Comparison of ENCODE assay signal across 8 cellular contexts in genomic region chr1:85465099-85465790, GRCh38. TPM values are rescaled to one million over a fixed set of nuclear protein-coding genes. Genes with fewer than 3 reads are reported as not detected.
DNase-seq lines count a peak whose midpoint lies in the region; ATAC-seq, FAIRE-seq and TF ChIP-seq lines count a peak whose summit lies in the region.

Gene DDAH1, minus strand, starts transcription at chr1:85465159. Its CDS starts 114 bp downstream, at chr1:85465045.

- DNase-seq in D721Med (ENCODE audit: insufficient read length, low spot score) (peak; percentile 59), HT1080 (ENCODE audit: low read depth) (peak; percentile 59), SK-N-DZ (ENCODE audit: low spot score) (peak; percentile 32), dermis microvascular lymphatic vessel endothelial cell (ENCODE audit: low read depth in 2 of 2) (peak in 1 of 2 donors; percentile 77), left lobe of liver (ENCODE audit: low spot score) (peak; percentile 82)
- peak; percentile 0 to 2 for DNase-seq in stimulated activated CD4-positive, alpha-beta T cell treated with anti-CD3 and anti-CD28 coated beads, Interleukin-4, amount 100 ng/mL, for 48 hours (ENCODE audit: low read depth in 2 of 2)

- TF ChIP-seq CTCF in D721Med (IDR thresholded peaks at IDR 0.05; ENCODE audit: insufficient read depth, missing control alignments): no peak

- FAIRE-seq in D721Med (lab: Jason Lieb, UNC): no peak

- ATAC-seq in GM19397 (IDR thresholded peaks at IDR 0.05; ENCODE audit: unreplicated experiment) (peak; percentile 43), left lobe of liver (peak; percentile 80), HG03442 (IDR thresholded peaks at IDR 0.05; ENCODE audit: unreplicated experiment) (no peak)

RNA-seq across cellular contexts. Expression of gene DDAH1, which starts in this region (rescaled TPM):
- 74.2 and 94.2 TPM in 2 replicates for total RNA-seq in HT1080 (2014; rRNA removed; shearing (Covaris generic))
- polyA plus RNA-seq in HT1080 (2015; cell fraction: cytosol; rRNA removed): 85.7 and 102 TPM in 2 replicates
- polyA plus RNA-seq in HT1080 (2015; cell fraction: nucleus; rRNA removed): 39.9 and 40.7 TPM in 2 replicates
- 17.4 TPM in 2 replicates for polyA plus RNA-seq in SK-N-DZ (2014; cell fraction: cytosol; rRNA removed)
- 6.5 and 10.2 TPM in 2 replicates for polyA plus RNA-seq in SK-N-DZ (2014; cell fraction: nucleus; rRNA removed)
- total RNA-seq in dermis microvascular lymphatic vessel endothelial cell (36.8 and 45.9 TPM in 2 replicates), left lobe of liver (70.6 TPM)
